ENCODE assay signal across 11 cellular contexts in the genomic region with DNA sequence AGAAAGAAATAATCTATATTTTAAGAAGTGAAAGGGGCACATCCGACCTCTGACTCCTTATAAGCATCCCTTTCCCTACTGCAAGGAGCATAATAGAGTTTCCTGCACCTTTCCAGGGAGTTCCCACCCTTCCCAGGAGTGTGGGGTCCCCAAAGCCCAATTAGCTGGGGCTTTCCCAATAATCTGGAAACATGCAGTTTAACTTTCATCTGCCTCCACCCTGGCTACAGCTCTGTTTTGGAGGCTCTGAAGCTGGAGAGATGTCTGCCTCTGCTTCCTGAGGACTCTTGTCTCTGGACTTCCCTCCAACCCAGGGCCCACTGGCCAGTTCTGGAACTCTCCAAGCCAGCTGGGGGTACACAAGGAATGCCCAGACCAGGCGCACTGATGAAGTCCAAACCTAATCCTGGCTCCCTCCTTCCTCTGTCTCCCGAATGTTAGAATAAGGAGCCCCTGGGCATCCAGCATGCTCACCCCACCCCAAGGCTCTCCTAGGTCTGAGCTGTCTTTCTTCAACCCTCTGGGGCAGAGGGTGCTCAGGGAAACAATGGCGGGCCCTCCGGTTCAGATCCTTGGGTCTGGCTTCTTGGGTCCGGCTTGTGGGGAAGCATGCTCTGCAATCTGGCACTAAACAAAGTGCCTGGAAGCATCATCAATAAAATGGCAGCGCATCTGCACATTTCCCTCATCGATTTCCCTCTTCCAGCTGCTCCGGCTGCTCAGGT. TPM values are rescaled to one million over a fixed set of nuclear protein-coding genes. Genes with fewer than 3 reads are reported as not detected.
DNase-seq lines count a peak whose midpoint lies in the region; ATAC-seq and TF ChIP-seq lines count a peak whose summit lies in the region.
"Had no signal": no experiment of that assay in that cellular context is flagged by ENCODE, and none has a peak within 500 bp of the region (broad histone marks: within the 10 kb centered on the region; RNA-seq: fewer than 3 reads in every experiment).

No MANE protein-coding gene starts in this region.

- no peak for ATAC-seq in PC-3
- ATAC-seq: naive thymus-derived CD8-positive, alpha-beta T cell had no signal

- intact Hi-C loops in PC-3 (cut with micrococcal nuclease) (no loop called here), esophagus muscularis mucosa (cut with DNase I) (no loop called here)

- H3K9ac ChIP-seq in PC-3 (ENCODE audit: low read length) (no peak overlapping the region), rectal smooth muscle tissue (ENCODE audit: low read length) (no peak overlapping the region)

- CTCF ChIA-PET in PC-3 (lab: Charles Lee): no interaction called here

- H3K4me3 ChIP-seq in PC-3 (ENCODE audit: low read length) (no peak overlapping the region), esophagus muscularis mucosa (peak overlapping the region; percentile 68 to 88 (median 77)), rectal smooth muscle tissue (ENCODE audit: low read length) (peak overlapping the region; percentile 81)

- peaks cover 3% of the 10 kb centered on the region for H3F3A ChIP-seq in PC-3 (ENCODE audit: low read length, unreplicated experiment)

- H3K9me2 ChIP-seq in PC-3 (replicated peaks; ENCODE audit: low read length): no peaks in the 10 kb centered on the region

- POLR2A ChIA-PET in PC-3 (lab: Charles Lee; ENCODE audit: unreplicated experiment): no interaction called here

- no peak overlapping the region for H3K27ac ChIP-seq in PC-3 (ENCODE audit: low read length)
- peak overlapping the region; percentile 96 to 100 (median 99) for H3K27ac ChIP-seq in esophagus muscularis mucosa (replicated peaks in 1 of 4)
- H3K27ac ChIP-seq in rectal smooth muscle tissue (ENCODE audit: low read depth, low read length): peak overlapping the region; percentile 94
- H3K27ac ChIP-seq: C4-2B, dorsolateral prefrontal cortex had no signal

- TF ChIP-seq POLR2A in esophagus muscularis mucosa (IDR thresholded peaks at IDR 0.05; ENCODE audit: low read depth): no peak

- no peaks in the 10 kb centered on the region for H4K20me1 ChIP-seq in PC-3 (ENCODE audit: low read length)

- no TSS peak for BruUV-seq in PC-3 (replicated peaks; lab: Mats Ljungman, UMichigan)

- H3K9me3 ChIP-seq in PC-3 (ENCODE audit: low read length) (no peaks in the 10 kb centered on the region), esophagus muscularis mucosa (no peaks in the 10 kb centered on the region)

- peaks cover 68% of the 10 kb centered on the region for H3K79me2 ChIP-seq in PC-3 (ENCODE audit: low read length)

- H3K27me3 ChIP-seq in PC-3 (ENCODE audit: low read length) (no peaks in the 10 kb centered on the region), esophagus muscularis mucosa (no peaks in the 10 kb centered on the region), rectal smooth muscle tissue (ENCODE audit: control insufficient read depth, insufficient read depth, low read length) (no peaks in the 10 kb centered on the region)

- TF ChIP-seq CTCF in PC-3 (conservative IDR thresholded peaks at IDR 0.05; ENCODE audit: low read depth, low read length) (no peak), esophagus muscularis mucosa (IDR thresholded peaks at IDR 0.05) (no peak)

- no peak overlapping the region for H2AFZ ChIP-seq in PC-3 (ENCODE audit: low read length)

- TF ChIP-seq EP300 in esophagus muscularis mucosa (IDR thresholded peaks at IDR 0.05): no peak

- H3K4me2 ChIP-seq in PC-3 (ENCODE audit: low read length): 0 out of 2 replicates have a peak overlapping the region, but pooled peaks have one; percentile 98

- H3K36me3 ChIP-seq in PC-3 (ENCODE audit: low read depth, low read length) (no peaks in the 10 kb centered on the region; the same call in 1 of the 2 replicates), esophagus muscularis mucosa (no peaks in the 10 kb centered on the region), rectal smooth muscle tissue (ENCODE audit: control insufficient read depth, insufficient read depth, low read length) (peaks cover 2% of the 10 kb centered on the region)

- WGBS in esophagus muscularis mucosa: 19% methylated on average over 9 of the region's 9 CpGs

- no peak for DNase-seq in PC-3
- DNase-seq in esophagus muscularis mucosa (ENCODE audit: extremely low spot score): no peak
- no peak for DNase-seq in glomerular visceral epithelial cell (ENCODE audit: extremely low spot score)
- DNase-seq in central memory CD4-positive, alpha-beta T cell: no peak
- no peak for DNase-seq in stimulated activated CD4-positive, alpha-beta T cell treated with anti-CD3 and anti-CD28 coated beads, Interleukin-15, amount 100 ng/mL, for 24 hours
- DNase-seq: dorsolateral prefrontal cortex; naive thymus-derived CD8-positive, alpha-beta T cell; NCI-H1694 treated with DMSO at 0.1 percent for 48 hours; T-helper 1 cell had no signal

- H3K4me1 ChIP-seq in PC-3 (ENCODE audit: insufficient read depth, low read length) (peaks cover 29% of the 10 kb centered on the region), esophagus muscularis mucosa (peaks cover 11 to 61% (median 58%) of the 10 kb centered on the region in 4 donors), rectal smooth muscle tissue (ENCODE audit: control insufficient read depth, insufficient read depth, low read length) (peaks cover 22% of the 10 kb centered on the region)

RNA-seq across cellular contexts. Expression of a gene that starts 13.4 kb away (rescaled TPM):
- total RNA-seq in PC-3 (2014; rRNA removed) (2.3 and 5.1 TPM in 2 replicates), esophagus muscularis mucosa (10 to 100 TPM; 12.5 to 26.8 (median 18.1) TPM)

RNA-seq across cellular contexts. Expression of a gene that starts 14.6 kb away (rescaled TPM):
- total RNA-seq in PC-3 (2014; rRNA removed) (0.07 and 1.8 TPM in 2 replicates), esophagus muscularis mucosa (1 to 10 TPM; 3.3 to 5.4 (median 4.4) TPM)
- total RNA-seq: dorsolateral prefrontal cortex; naive thymus-derived CD8-positive, alpha-beta T cell had no signal

RNA-seq across cellular contexts. Expression of a gene that starts 21.3 kb away (rescaled TPM):
- total RNA-seq in PC-3 (2014; rRNA removed) (1.4 and 2.0 TPM in 2 replicates), esophagus muscularis mucosa (1 to 10 TPM in 1 of 4 donors, under 1 TPM in 3; 0.17 to 1.4 (median 0.56) TPM)

RNA-seq across cellular contexts. Expression of a gene that starts 26.4 kb away (rescaled TPM):
- 7.0 and 7.5 TPM in 2 replicates for total RNA-seq in PC-3 (2014; rRNA removed)
- 10 to 100 TPM in 3 of 4 donors, 1 to 10 TPM in 1; 7.8 to 24.8 (median 14.7) TPM for total RNA-seq in esophagus muscularis mucosa
- total RNA-seq: naive thymus-derived CD8-positive, alpha-beta T cell had no signal

RNA-seq across cellular contexts. Expression of a gene that starts 30.4 kb away (rescaled TPM):
- total RNA-seq in PC-3 (2014; rRNA removed) (6.9 and 8.3 TPM in 2 replicates), esophagus muscularis mucosa (under 1 TPM in 2 of 4 donors, not detected in 2; 0.66 to 0.92 TPM)
- total RNA-seq: dorsolateral prefrontal cortex; naive thymus-derived CD8-positive, alpha-beta T cell had no signal
